Comparison of ENCODE assay signal across 29 cellular contexts in genomic region chr1:228077565-228078330, GRCh38. TPM values are rescaled to one million over a fixed set of nuclear protein-coding genes. Genes with fewer than 3 reads are reported as not detected.
A peak's percentile ranks its signal among the peaks of the same experiment; 100 is the strongest.
DNase-seq lines count a peak whose midpoint lies in the region; ATAC-seq and TF ChIP-seq lines count a peak whose summit lies in the region.
"Had no signal": no experiment of that assay in that cellular context is flagged by ENCODE, and none has a peak within 500 bp of the region (broad histone marks: within the 10 kb centered on the region; RNA-seq: fewer than 3 reads in every experiment).

No MANE protein-coding gene starts in this region.

- H3K9ac ChIP-seq in BLaER1: no peak overlapping the region

- H3K4me3 ChIP-seq in BLaER1 (no peak overlapping the region), ovary (no peak overlapping the region)
- H3K4me3 ChIP-seq: breast epithelium, heart left ventricle, Peyer's patch, right lobe of liver, SJCRH30 had no signal

- H3K36me3 ChIP-seq in BLaER1 (no peaks in the 10 kb centered on the region), ovary (no peaks in the 10 kb centered on the region)
- H3K36me3 ChIP-seq: breast epithelium, heart left ventricle, Peyer's patch, right lobe of liver, SJCRH30 had no signal

- no peak overlapping the region for H3K27ac Mint-ChIP-seq in activated CD4-positive, alpha-beta memory T cell treated with anti-CD3 and anti-CD28 coated beads for 36 hours
- H3K27ac Mint-ChIP-seq in activated CD4-positive, alpha-beta memory T cell treated with anti-CD3 and anti-CD28 coated beads, Interleukin-2, amount 10 ng/mL, durations not matched to agents 7 days and 5 days: no peak overlapping the region
- H3K27ac Mint-ChIP-seq: activated B cell treated with CpG ODN at 0.5 μM for 24 hours, endodermal cell had no signal

- H3K9me3 Mint-ChIP-seq in activated CD4-positive, alpha-beta memory T cell treated with anti-CD3 and anti-CD28 coated beads for 36 hours: no peaks in the 10 kb centered on the region
- H3K9me3 Mint-ChIP-seq in activated CD4-positive, alpha-beta memory T cell treated with anti-CD3 and anti-CD28 coated beads, Interleukin-2, amount 10 ng/mL, durations not matched to agents 7 days and 5 days: no peaks in the 10 kb centered on the region
- H3K9me3 Mint-ChIP-seq: activated B cell treated with CpG ODN at 0.5 μM for 24 hours, endodermal cell had no signal

- WGBS in ovary, 3 donors: 58 to 63% (median 60%) methylated on average over 10 of the region's 10 CpGs

- H3K9me3 ChIP-seq in BLaER1 (no peaks in the 10 kb centered on the region), ovary (no peaks in the 10 kb centered on the region)
- H3K9me3 ChIP-seq: breast epithelium, heart left ventricle, Peyer's patch, right lobe of liver, SJCRH30 had no signal

- intact Hi-C loops in activated CD4-positive, alpha-beta memory T cell treated with anti-CD3 and anti-CD28 coated beads for 36 hours (cut with micrococcal nuclease): no loop called here
- intact Hi-C loops in ovary (cut with DNase I): no loop called here

- TF ChIP-seq POLR2A in Raji (IDR thresholded peaks at IDR 0.05; ENCODE audit: insufficient read depth, low read depth, low read length) (peak; percentile 31; the same call in 1 of the 2 replicates), ovary (IDR thresholded peaks at IDR 0.05) (no peak)

- peaks cover 3% of the 10 kb centered on the region for H3K4me1 Mint-ChIP-seq in activated CD4-positive, alpha-beta memory T cell treated with anti-CD3 and anti-CD28 coated beads for 36 hours (ENCODE audit: low read depth)
- H3K4me1 Mint-ChIP-seq in activated CD4-positive, alpha-beta memory T cell treated with anti-CD3 and anti-CD28 coated beads, Interleukin-2, amount 10 ng/mL, durations not matched to agents 7 days and 5 days: peaks cover 14% of the 10 kb centered on the region

- H3K27me3 ChIP-seq in BLaER1 (no peaks in the 10 kb centered on the region), ovary (no peaks in the 10 kb centered on the region)
- H3K27me3 ChIP-seq: breast epithelium, Peyer's patch, right lobe of liver, SJCRH30 had no signal

- H3K27me3 Mint-ChIP-seq in activated CD4-positive, alpha-beta memory T cell treated with anti-CD3 and anti-CD28 coated beads for 36 hours: no peaks in the 10 kb centered on the region
- no peaks in the 10 kb centered on the region for H3K27me3 Mint-ChIP-seq in activated CD4-positive, alpha-beta memory T cell treated with anti-CD3 and anti-CD28 coated beads, Interleukin-2, amount 10 ng/mL, durations not matched to agents 7 days and 5 days
- H3K27me3 Mint-ChIP-seq: activated B cell treated with CpG ODN at 0.5 μM for 24 hours had no signal

- CTCF ChIA-PET in activated CD4-positive, alpha-beta memory T cell treated with anti-CD3 and anti-CD28 coated beads for 36 hours (lab: Charles Lee): no interaction called here
- CTCF ChIA-PET in activated CD4-positive, alpha-beta memory T cell treated with anti-CD3 and anti-CD28 coated beads, Interleukin-2, amount 10 ng/mL, durations not matched to agents 7 days and 5 days (lab: Charles Lee): interaction anchor here (0.6 to 1.2 kb wide), 2 partner anchors 109 to 136 kb away, joined by 3 to 6 read pairs; no protein-coding TSS in a partner anchor

- POLR2A ChIA-PET in activated CD4-positive, alpha-beta memory T cell treated with anti-CD3 and anti-CD28 coated beads for 36 hours (lab: Charles Lee): no interaction called here
- POLR2A ChIA-PET in activated CD4-positive, alpha-beta memory T cell treated with anti-CD3 and anti-CD28 coated beads, Interleukin-2, amount 10 ng/mL, durations not matched to agents 7 days and 5 days (lab: Charles Lee): interaction anchor here (1.0 to 1.5 kb wide), 2 partner anchors 215 to 312 kb away, joined by 3 read pairs; no protein-coding TSS in a partner anchor

- ATAC-seq in GM21723 (IDR thresholded peaks at IDR 0.05; ENCODE audit: unreplicated experiment): no peak
- ATAC-seq: esophagus mucosa, foreskin keratinocyte, heart left ventricle, right lobe of liver had no signal

- no peak overlapping the region for H3K4me3 Mint-ChIP-seq in activated CD4-positive, alpha-beta memory T cell treated with anti-CD3 and anti-CD28 coated beads for 36 hours
- H3K4me3 Mint-ChIP-seq in activated CD4-positive, alpha-beta memory T cell treated with anti-CD3 and anti-CD28 coated beads, Interleukin-2, amount 10 ng/mL, durations not matched to agents 7 days and 5 days: no peak overlapping the region
- H3K4me3 Mint-ChIP-seq: activated B cell treated with CpG ODN at 0.5 μM for 24 hours, endodermal cell had no signal

- H3K4me1 ChIP-seq in BLaER1 (peaks cover 45% of the 10 kb centered on the region), ovary (ENCODE audit: insufficient read depth) (peaks cover 7% of the 10 kb centered on the region)
- H3K4me1 ChIP-seq: foreskin keratinocyte had no signal

- peaks cover 3% of the 10 kb centered on the region for H3K36me3 Mint-ChIP-seq in activated CD4-positive, alpha-beta memory T cell treated with anti-CD3 and anti-CD28 coated beads for 36 hours
- H3K36me3 Mint-ChIP-seq in activated CD4-positive, alpha-beta memory T cell treated with anti-CD3 and anti-CD28 coated beads, Interleukin-2, amount 10 ng/mL, durations not matched to agents 7 days and 5 days (ENCODE audit: low read depth): peaks cover 2% of the 10 kb centered on the region

- H3K4me2 ChIP-seq in BLaER1: peak overlapping the region; percentile 43

- TF ChIP-seq CTCF in ovary (IDR thresholded peaks at IDR 0.05): no peak

- peak; percentile 6 for DNase-seq in activated CD4-positive, alpha-beta memory T cell treated with anti-CD3 and anti-CD28 coated beads for 36 hours
- no peak for DNase-seq in activated CD4-positive, alpha-beta memory T cell treated with anti-CD3 and anti-CD28 coated beads, Interleukin-2, amount 10 ng/mL, durations not matched to agents 7 days and 5 days
- DNase-seq in ovary (peak in 4 of 5 donors; percentile 7 to 25 (median 14)), NOMO-1 treated with dmso at 0.1 percent for 144 hours (lab: John Stamatoyannopoulos, UW; ENCODE audit: unreplicated experiment) (no peak), DMS79 (lab: John Stamatoyannopoulos, UW) (no peak)
- DNase-seq: activated B cell treated with CpG ODN at 0.5 μM for 24 hours; activated naive CD4-positive, alpha-beta T cell treated with Interleukin-2 at 50 U/mL for 16 hours; activated T-cell treated with anti-CD3 and anti-CD28 coated beads for 4 hours; amygdala; cortex of kidney; DMS79 treated with DMSO at 0.1 percent for 48 hours; endodermal cell; foreskin keratinocyte; HCEC 1CT; kidney glomerular epithelial cell; mammary epithelial cell; NCI-H1092; NCI-H1694 treated with DMSO at 0.1 percent for 48 hours; NCI-H526; Peyer's patch; right lobe of liver; SJCRH30; stimulated activated naive CD4-positive, alpha-beta T cell treated with Interleukin-2 at 50 U/mL for 16 hours had no signal

- peaks cover 70% of the 10 kb centered on the region for H4K20me1 ChIP-seq in BLaER1

- H3K27ac ChIP-seq in BLaER1 (0 out of 2 replicates have a peak overlapping the region, but pooled peaks have one; percentile 49), ovary (no peak overlapping the region)
- H3K27ac ChIP-seq: breast epithelium, foreskin keratinocyte, heart left ventricle, Peyer's patch, right lobe of liver, SJCRH30 had no signal

- TF ChIP-seq EP300 in ovary (IDR thresholded peaks at IDR 0.05): no peak

RNA-seq across cellular contexts. Expression of gene ARF1, which starts 4.8 kb away (rescaled TPM):
- total RNA-seq in activated CD4-positive, alpha-beta memory T cell treated with anti-CD3 and anti-CD28 coated beads for 36 hours: 100 to 1,000 TPM; 346 to 355 TPM
- total RNA-seq in activated CD4-positive, alpha-beta memory T cell treated with anti-CD3 and anti-CD28 coated beads, Interleukin-2, amount 10 ng/mL, durations not matched to agents 7 days and 5 days: 100 to 1,000 TPM; 368 to 376 TPM
- 100 to 1,000 TPM; 209 to 345 (median 285) TPM for total RNA-seq in ovary
- polyA plus RNA-seq in ovary: 100 to 1,000 TPM; 179 to 307 TPM

RNA-seq across cellular contexts. Expression of gene C1orf35, which starts 25.4 kb away (rescaled TPM):
- total RNA-seq in activated CD4-positive, alpha-beta memory T cell treated with anti-CD3 and anti-CD28 coated beads for 36 hours: 10 to 100 TPM; 21.9 to 22.1 TPM
- total RNA-seq in activated CD4-positive, alpha-beta memory T cell treated with anti-CD3 and anti-CD28 coated beads, Interleukin-2, amount 10 ng/mL, durations not matched to agents 7 days and 5 days: 10 to 100 TPM; 17.8 to 18.9 TPM
- 10 to 100 TPM; 16.0 to 24.7 (median 21.0) TPM for total RNA-seq in ovary
- polyA plus RNA-seq in ovary: 10 to 100 TPM in 1 of 2 donors, 1 to 10 TPM in 1; 2.8 to 29.3 TPM

RNA-seq across cellular contexts. Expression of gene MRPL55, which starts 31.4 kb away (rescaled TPM):
- total RNA-seq in activated CD4-positive, alpha-beta memory T cell treated with anti-CD3 and anti-CD28 coated beads for 36 hours: 10 to 100 TPM; 51.1 to 52.7 TPM
- 10 to 100 TPM; 43.1 to 43.9 TPM for total RNA-seq in activated CD4-positive, alpha-beta memory T cell treated with anti-CD3 and anti-CD28 coated beads, Interleukin-2, amount 10 ng/mL, durations not matched to agents 7 days and 5 days
- 10 to 100 TPM; 36.4 to 98.5 (median 43.3) TPM for total RNA-seq in ovary
- polyA plus RNA-seq in ovary: 10 to 100 TPM; 14.6 to 87.5 TPM

Comparison
In these comparisons a context has a peak if more than half of its experiments do, and no peak if none do; other contexts are left out.
1. DNase-seq: peak in activated CD4-positive, alpha-beta memory T cell treated with anti-CD3 and anti-CD28 coated beads for 36 hours (single experiment) and ovary (4 of 5); none in activated CD4-positive, alpha-beta memory T cell treated with anti-CD3 and anti-CD28 coated beads, Interleukin-2, amount 10 ng/mL, durations not matched to agents 7 days and 5 days (single experiment), NOMO-1 treated with dmso at 0.1 percent for 144 hours (single experiment) and DMS79 (single experiment).